8 cellular contexts compared by ENCODE assay signal in genomic region chr14:105314287-105315185, GRCh38. TPM values are rescaled to one million over a fixed set of nuclear protein-coding genes. Genes with fewer than 3 reads are reported as not detected.
A peak's percentile ranks its signal among the peaks of the same experiment; 100 is the strongest.
DNase-seq lines count a peak whose midpoint lies in the region; ATAC-seq and TF ChIP-seq lines count a peak whose summit lies in the region.

Gene PACS2 (plus strand): TSS chr14:105314748. CDS start chr14:105314919, 171 bp downstream.

- H3K27ac ChIP-seq in CD8-positive, alpha-beta T cell (ENCODE audit: low read depth, low read length) = peak within 1 kb of the TSS; percentile 52
- no peak within 1 kb of the TSS for H3K27ac ChIP-seq in OCI-LY7 (ENCODE audit: low read depth, low read length, poor library complexity, severe bottlenecking)
- peak within 1 kb of the TSS; percentile 91 to 94 for H3K27ac ChIP-seq in esophagus (ENCODE audit: low read depth in 2 of 2, low read length in 1 of 2)

- no peaks in the 10 kb centered on the region for H3K27me3 ChIP-seq in CD8-positive, alpha-beta T cell (ENCODE audit: insufficient read depth, low read length)
- H3K27me3 ChIP-seq in esophagus (ENCODE audit: control insufficient read depth in 1 of 2, insufficient read depth in 2 of 2, low read length in 2 of 2) = no peaks in the 10 kb centered on the region
- no peaks in the 10 kb centered on the region for H3K27me3 ChIP-seq in mucosa of stomach (ENCODE audit: control insufficient read depth, insufficient read depth, low read length)

- H3K9me2 ChIP-seq in OCI-LY7 (ENCODE audit: insufficient read depth, low read length) = no peaks in the 10 kb centered on the region

- no peaks in the 10 kb centered on the region for H3K36me3 ChIP-seq in CD8-positive, alpha-beta T cell (ENCODE audit: insufficient read depth, low read length)
- H3K36me3 ChIP-seq in OCI-LY7 (ENCODE audit: insufficient read depth, low read length) (no peaks in the 10 kb centered on the region), esophagus (ENCODE audit: control insufficient read depth in 2 of 2, insufficient read depth in 2 of 2, low read length in 1 of 2) (no peaks in the 10 kb centered on the region), mucosa of stomach (ENCODE audit: control insufficient read depth, insufficient read depth, low read length) (no peaks in the 10 kb centered on the region)

- CTCF ChIA-PET in CD8-positive, alpha-beta T cell (lab: Charles Lee) = interaction anchor here (1.0 to 2.1 kb wide), 3 partner anchors 10 to 175 kb away, joined by 4 to 8 read pairs (median 4); partner anchors contain the start of gene BRF1
- CTCF ChIA-PET in OCI-LY7 (lab: Charles Lee; ENCODE audit: unreplicated experiment) = interaction anchor here (0.5 to 1.5 kb wide), 2 partner anchors 14 to 267 kb away, joined by 4 to 7 read pairs; partner anchors contain the start of gene BRF1

- BruUV-seq in OCI-LY7 (replicated peaks; lab: Mats Ljungman, UMichigan) = no TSS peak

- peak; percentile 73 for ATAC-seq in CD8-positive, alpha-beta T cell
- ATAC-seq in GM19452 (IDR thresholded peaks at IDR 0.05; ENCODE audit: unreplicated experiment) = peak; percentile 51
- peak; percentile 86 for ATAC-seq in stimulated activated effector memory CD8-positive, alpha-beta T cell treated with anti-CD3 and anti-CD28 coated beads, Interleukin-12 subunit alpha, Interleukin-12 subunit beta, amount 100 ng/mL, for 72 hours

- H3K4me1 Mint-ChIP-seq in CD8-positive, alpha-beta T cell (ENCODE audit: low read depth) = peaks cover 24% of the 10 kb centered on the region
- H3K4me1 Mint-ChIP-seq in activated T-cell treated with anti-CD3 and anti-CD28 coated beads, Interleukin-2, amount 50 U/mL, for 24 hours (ENCODE audit: low read depth) = peaks cover 36% of the 10 kb centered on the region
- peaks cover 25% of the 10 kb centered on the region for H3K4me1 Mint-ChIP-seq in stimulated activated effector memory CD8-positive, alpha-beta T cell treated with anti-CD3 and anti-CD28 coated beads, Interleukin-12 subunit alpha, Interleukin-12 subunit beta, amount 100 ng/mL, for 72 hours

- H3K4me3 ChIP-seq in CD8-positive, alpha-beta T cell (ENCODE audit: low read depth, low read length) = peak within 1 kb of the TSS; percentile 60
- H3K4me3 ChIP-seq in OCI-LY7 (ENCODE audit: low read depth, low read length, poor library complexity, severe bottlenecking) (peak within 1 kb of the TSS; percentile 74), esophagus (ENCODE audit: low read depth in 1 of 2, low read length in 2 of 2) (peak within 1 kb of the TSS; percentile 76), mucosa of stomach (ENCODE audit: low read length) (peak within 1 kb of the TSS; percentile 31)

- H3K4me3 Mint-ChIP-seq in CD8-positive, alpha-beta T cell = peak within 1 kb of the TSS; percentile 91
- H3K4me3 Mint-ChIP-seq in activated T-cell treated with anti-CD3 and anti-CD28 coated beads, Interleukin-2, amount 50 U/mL, for 24 hours = peak within 1 kb of the TSS; percentile 86
- H3K4me3 Mint-ChIP-seq in stimulated activated effector memory CD8-positive, alpha-beta T cell treated with anti-CD3 and anti-CD28 coated beads, Interleukin-12 subunit alpha, Interleukin-12 subunit beta, amount 100 ng/mL, for 72 hours = peak within 1 kb of the TSS; percentile 76

- H3K27me3 Mint-ChIP-seq in CD8-positive, alpha-beta T cell (ENCODE audit: low read depth) = no peaks in the 10 kb centered on the region
- no peaks in the 10 kb centered on the region for H3K27me3 Mint-ChIP-seq in activated T-cell treated with anti-CD3 and anti-CD28 coated beads, Interleukin-2, amount 50 U/mL, for 24 hours

- TF ChIP-seq CTCF in CD8-positive, alpha-beta T cell (IDR thresholded peaks at IDR 0.05) = no peak
- TF ChIP-seq CTCF in OCI-LY7 (conservative IDR thresholded peaks at IDR 0.05; ENCODE audit: low read length) = no peak

- H3K27ac Mint-ChIP-seq in CD8-positive, alpha-beta T cell = peak within 1 kb of the TSS; percentile 85
- H3K27ac Mint-ChIP-seq in activated T-cell treated with anti-CD3 and anti-CD28 coated beads, Interleukin-2, amount 50 U/mL, for 24 hours = peak within 1 kb of the TSS; percentile 88
- H3K27ac Mint-ChIP-seq in stimulated activated effector memory CD8-positive, alpha-beta T cell treated with anti-CD3 and anti-CD28 coated beads, Interleukin-12 subunit alpha, Interleukin-12 subunit beta, amount 100 ng/mL, for 72 hours = peak within 1 kb of the TSS; percentile 68

- no peaks in the 10 kb centered on the region for H3K9me3 ChIP-seq in CD8-positive, alpha-beta T cell (ENCODE audit: low read length)
- H3K9me3 ChIP-seq in OCI-LY7 (ENCODE audit: low read length) (no peaks in the 10 kb centered on the region), esophagus (ENCODE audit: control insufficient read depth in 2 of 2, insufficient read depth in 1 of 2, low read depth in 1 of 2, low read length in 1 of 2) (no peaks in the 10 kb centered on the region), mucosa of stomach (ENCODE audit: control insufficient read depth, low read length) (no peaks in the 10 kb centered on the region)

- POLR2A ChIA-PET in CD8-positive, alpha-beta T cell (lab: Charles Lee) = interaction anchor here (0.7 to 3.4 kb wide), 14 partner anchors 11 to 255 kb away, joined by 3 to 38 read pairs (median 3); partner anchors contain the start of genes BRF1, BTBD6 and GPR132
- POLR2A ChIA-PET in OCI-LY7 (lab: Charles Lee) = interaction anchor here (0.6 to 1.0 kb wide), 3 partner anchors 9 to 110 kb away, joined by 3 to 5 read pairs (median 3); partner anchors contain the start of gene BRF1

- peak within 1 kb of the TSS; percentile 59 for H2AFZ ChIP-seq in OCI-LY7 (ENCODE audit: low read length)

- DNase-seq in CD8-positive, alpha-beta T cell = peak; percentile 47 to 86 (median 73)
- peak; percentile 92 for DNase-seq in HPDE6-E6E7 (ENCODE audit: extremely low spot score)
- peak; percentile 93 for DNase-seq in OCI-LY7 (ENCODE audit: low spot score)
- peak; percentile 87 for DNase-seq in activated T-cell treated with anti-CD3 and anti-CD28 coated beads, Interleukin-2, amount 50 U/mL, for 24 hours
- peak; percentile 81 to 88 for DNase-seq in stimulated activated effector memory CD8-positive, alpha-beta T cell treated with anti-CD3 and anti-CD28 coated beads, Interleukin-12 subunit alpha, Interleukin-12 subunit beta, amount 100 ng/mL, for 72 hours (ENCODE audit: low spot score in 2 of 2)

- H3K9ac ChIP-seq in mucosa of stomach (ENCODE audit: low read length) = peak within 1 kb of the TSS; percentile 62

- H4K20me1 ChIP-seq in OCI-LY7 (ENCODE audit: insufficient read depth, low read length) = no peaks in the 10 kb centered on the region

- 1% methylated on average over 46 to 160 of the region's 160 CpGs for WGBS in esophagus, 2 donors

- H3K9me3 Mint-ChIP-seq in CD8-positive, alpha-beta T cell = no peaks in the 10 kb centered on the region
- H3K9me3 Mint-ChIP-seq in activated T-cell treated with anti-CD3 and anti-CD28 coated beads, Interleukin-2, amount 50 U/mL, for 24 hours = no peaks in the 10 kb centered on the region
- H3K9me3 Mint-ChIP-seq in stimulated activated effector memory CD8-positive, alpha-beta T cell treated with anti-CD3 and anti-CD28 coated beads, Interleukin-12 subunit alpha, Interleukin-12 subunit beta, amount 100 ng/mL, for 72 hours = no peaks in the 10 kb centered on the region

- H3K4me2 ChIP-seq in OCI-LY7 (ENCODE audit: low read length) = peak within 1 kb of the TSS; percentile 78

- no peaks in the 10 kb centered on the region for H3K79me2 ChIP-seq in OCI-LY7 (ENCODE audit: insufficient read depth, low read depth, low read length)

- intact Hi-C loops in CD8-positive, alpha-beta T cell (cut with DNase I, micrococcal nuclease) = loop anchor here (1.0 to 5.0 kb wide), 7 partner anchors 13 to 517 kb away; partner anchors contain the start of genes BRF1 (in 2 of the 2), AKT1 (in 1 of the 2), BTBD6 (in 1 of the 2) and CDCA4 (in 1 of the 2)
- intact Hi-C loops in OCI-LY7 (cut with micrococcal nuclease; ENCODE audit: unreplicated experiment) = no loop called here

- peaks cover 21% of the 10 kb centered on the region for H3K4me1 ChIP-seq in CD8-positive, alpha-beta T cell (ENCODE audit: insufficient read depth, low read length)
- peaks cover 17% of the 10 kb centered on the region for H3K4me1 ChIP-seq in OCI-LY7 (ENCODE audit: insufficient read depth, low read length, poor library complexity, severe bottlenecking)
- H3K4me1 ChIP-seq in esophagus (ENCODE audit: control insufficient read depth in 2 of 2, insufficient read depth in 2 of 2, low read length in 1 of 2) = peaks cover 9 to 18% of the 10 kb centered on the region in 2 donors
- H3K4me1 ChIP-seq in mucosa of stomach (ENCODE audit: control insufficient read depth, insufficient read depth, low read length) = peaks cover 17% of the 10 kb centered on the region

- no peaks in the 10 kb centered on the region for H3K36me3 Mint-ChIP-seq in CD8-positive, alpha-beta T cell
- peaks cover 6% of the 10 kb centered on the region for H3K36me3 Mint-ChIP-seq in activated T-cell treated with anti-CD3 and anti-CD28 coated beads, Interleukin-2, amount 50 U/mL, for 24 hours (ENCODE audit: low read depth)
- H3K36me3 Mint-ChIP-seq in stimulated activated effector memory CD8-positive, alpha-beta T cell treated with anti-CD3 and anti-CD28 coated beads, Interleukin-12 subunit alpha, Interleukin-12 subunit beta, amount 100 ng/mL, for 72 hours = peaks cover 7% of the 10 kb centered on the region

RNA-seq across cellular contexts. Expression of gene PACS2, which starts in this region (rescaled TPM):
- total RNA-seq in CD8-positive, alpha-beta T cell = 10 to 100 TPM; 46.5 to 56.1 TPM
- total RNA-seq in OCI-LY7 (2014; rRNA removed; shearing (Covaris generic)) = 35.3 and 46.9 TPM in 2 replicates
- total RNA-seq in OCI-LY7 (2022) = 45.4 and 47.3 TPM in 2 replicates
- 10 to 100 TPM; 17.8 to 39.2 TPM for polyA plus RNA-seq in esophagus
